ENCODE assay signal across 18 cellular contexts in genomic region chr1:30412241-30413110, GRCh38.
DNase-seq lines count a peak whose midpoint lies in the region; ATAC-seq, FAIRE-seq and TF ChIP-seq lines count a peak whose summit lies in the region.
"Had no signal": no experiment of that assay in that cellular context is flagged by ENCODE, and none has a peak within 500 bp of the region (broad histone marks: within the 10 kb centered on the region; RNA-seq: fewer than 3 reads in every experiment).

No MANE protein-coding gene starts in this region.

- H3K9me3 ChIP-seq in hepatocyte (ENCODE audit: low read depth), result no peaks in the 10 kb centered on the region
- H3K9me3 ChIP-seq: colonic mucosa, neutrophil, SJSA1 had no signal

- H3K27me3 ChIP-seq in hepatocyte, result peaks cover under 1% of the 10 kb centered on the region
- H3K27me3 ChIP-seq: colonic mucosa, neutrophil, SJSA1 had no signal

- no peaks in the 10 kb centered on the region for H3K36me3 Mint-ChIP-seq in stimulated activated naive B cell treated with anti-CD40 and anti-IgM and Interleukin-4, amounts not matched to agents 10 μg/mL and 1 μg/mL and 100 μg/mL, for 72 hours
- H3K36me3 Mint-ChIP-seq: activated naive CD8-positive, alpha-beta T cell had no signal

- H4K20me1 ChIP-seq in hepatocyte (ENCODE audit: insufficient read depth, poor library complexity, severe bottlenecking), result no peaks in the 10 kb centered on the region

- H2AFZ ChIP-seq in hepatocyte, result no peak overlapping the region

- WGBS in hepatocyte (ENCODE audit: low lambda C conversion rate, missing lambda C conversion rate), result 69% methylated on average over 13 of the region's 13 CpGs

- peaks cover 22 to 27% of the 10 kb centered on the region in 2 donors for H3K27me3 Mint-ChIP-seq in stimulated activated naive B cell treated with anti-CD40 and anti-IgM and Interleukin-4, amounts not matched to agents 10 μg/mL and 1 μg/mL and 100 μg/mL, for 72 hours

- no peak for TF ChIP-seq CTCF in hepatocyte (IDR thresholded peaks at IDR 0.05; ENCODE audit: poor library complexity)

- H3K9me3 Mint-ChIP-seq in stimulated activated naive B cell treated with anti-CD40 and anti-IgM and Interleukin-4, amounts not matched to agents 10 μg/mL and 1 μg/mL and 100 μg/mL, for 72 hours, result no peaks in the 10 kb centered on the region

- H3K4me2 ChIP-seq in hepatocyte, result no peak overlapping the region

- ATAC-seq in stimulated activated naive B cell treated with anti-CD40 and anti-IgM and Interleukin-4, amounts not matched to agents 10 μg/mL and 1 μg/mL and 100 μg/mL, for 72 hours (replicated peaks), result peak; percentile 46 to 71
- ATAC-seq in HG02884 (IDR thresholded peaks at IDR 0.05; ENCODE audit: unreplicated experiment) (no peak), HG03159 (IDR thresholded peaks at IDR 0.05; ENCODE audit: unreplicated experiment) (no peak)
- ATAC-seq: activated CD4-positive, CD25-positive, alpha-beta regulatory T cell treated with anti-CD3 and anti-CD28 coated beads, Interleukin-2, amount 50 U/mL, for 24 hours; left ventricle myocardium superior had no signal

- no peak overlapping the region for H3K27ac Mint-ChIP-seq in stimulated activated naive B cell treated with anti-CD40 and anti-IgM and Interleukin-4, amounts not matched to agents 10 μg/mL and 1 μg/mL and 100 μg/mL, for 72 hours
- H3K27ac Mint-ChIP-seq: activated naive CD8-positive, alpha-beta T cell had no signal

- H3K4me1 ChIP-seq in hepatocyte (ENCODE audit: insufficient read depth), result no peaks in the 10 kb centered on the region
- H3K4me1 ChIP-seq: colonic mucosa had no signal

- H3K4me3 Mint-ChIP-seq in stimulated activated naive B cell treated with anti-CD40 and anti-IgM and Interleukin-4, amounts not matched to agents 10 μg/mL and 1 μg/mL and 100 μg/mL, for 72 hours, result no peak overlapping the region
- H3K4me3 Mint-ChIP-seq: activated naive CD8-positive, alpha-beta T cell had no signal

- no peak overlapping the region for H3K27ac ChIP-seq in hepatocyte
- H3K27ac ChIP-seq: colonic mucosa, HL-60, neutrophil, SJSA1 had no signal

- H3K79me2 ChIP-seq in hepatocyte, result no peaks in the 10 kb centered on the region

- H3K9me2 ChIP-seq in hepatocyte (replicated peaks; ENCODE audit: insufficient read depth), result no peaks in the 10 kb centered on the region

- no peaks in the 10 kb centered on the region for H3K36me3 ChIP-seq in hepatocyte (replicated peaks; ENCODE audit: insufficient read depth, low read depth)
- H3K36me3 ChIP-seq: colonic mucosa, neutrophil, SJSA1 had no signal

- peak; percentile 57 for FAIRE-seq in GM12892 (lab: Jason Lieb, UNC)
- FAIRE-seq in RCC 7860 (lab: Jason Lieb, UNC), result no peak
- FAIRE-seq: D721Med had no signal

- no peak for DNase-seq in GM12892 (ENCODE audit: insufficient read length)
- peak; percentile 78 for DNase-seq in RCC 7860 (ENCODE audit: low spot score)
- DNase-seq in hepatocyte (ENCODE audit: low spot score), result peak; percentile 49
- DNase-seq in stimulated activated naive B cell treated with anti-CD40 and anti-IgM and Interleukin-4, amounts not matched to agents 10 μg/mL and 1 μg/mL and 100 μg/mL, for 72 hours, result no peak
- no peak for DNase-seq in CD1c-positive myeloid dendritic cell (ENCODE audit: extremely low spot score)
- DNase-seq: colonic mucosa; left ventricle myocardium superior; MV-4-11; NCI-H526; stimulated activated naive CD4-positive, alpha-beta T cell had no signal

- no peaks in the 10 kb centered on the region for H3K4me1 Mint-ChIP-seq in stimulated activated naive B cell treated with anti-CD40 and anti-IgM and Interleukin-4, amounts not matched to agents 10 μg/mL and 1 μg/mL and 100 μg/mL, for 72 hours

- no peak for TF ChIP-seq POLR2A in GM12892 (IDR thresholded peaks at IDR 0.05; ENCODE audit: low read depth, low read length)

- no peak overlapping the region for H3K4me3 ChIP-seq in hepatocyte
- H3K4me3 ChIP-seq: colonic mucosa, SJSA1 had no signal

Comparison
In these comparisons a context has a peak if more than half of its experiments do, and no peak if none do; other contexts are left out.
1. DNase-seq: peak in RCC 7860 (single experiment) and hepatocyte (single experiment); none in GM12892 (single experiment), stimulated activated naive B cell treated with anti-CD40 and anti-IgM and Interleukin-4, amounts not matched to agents 10 μg/mL and 1 μg/mL and 100 μg/mL, for 72 hours (single experiment) and CD1c-positive myeloid dendritic cell (single experiment).
2. ATAC-seq: peak in stimulated activated naive B cell treated with anti-CD40 and anti-IgM and Interleukin-4, amounts not matched to agents 10 μg/mL and 1 μg/mL and 100 μg/mL, for 72 hours (2 of 2); none in HG02884 (single experiment) and HG03159 (single experiment).